In the genomic region with DNA sequence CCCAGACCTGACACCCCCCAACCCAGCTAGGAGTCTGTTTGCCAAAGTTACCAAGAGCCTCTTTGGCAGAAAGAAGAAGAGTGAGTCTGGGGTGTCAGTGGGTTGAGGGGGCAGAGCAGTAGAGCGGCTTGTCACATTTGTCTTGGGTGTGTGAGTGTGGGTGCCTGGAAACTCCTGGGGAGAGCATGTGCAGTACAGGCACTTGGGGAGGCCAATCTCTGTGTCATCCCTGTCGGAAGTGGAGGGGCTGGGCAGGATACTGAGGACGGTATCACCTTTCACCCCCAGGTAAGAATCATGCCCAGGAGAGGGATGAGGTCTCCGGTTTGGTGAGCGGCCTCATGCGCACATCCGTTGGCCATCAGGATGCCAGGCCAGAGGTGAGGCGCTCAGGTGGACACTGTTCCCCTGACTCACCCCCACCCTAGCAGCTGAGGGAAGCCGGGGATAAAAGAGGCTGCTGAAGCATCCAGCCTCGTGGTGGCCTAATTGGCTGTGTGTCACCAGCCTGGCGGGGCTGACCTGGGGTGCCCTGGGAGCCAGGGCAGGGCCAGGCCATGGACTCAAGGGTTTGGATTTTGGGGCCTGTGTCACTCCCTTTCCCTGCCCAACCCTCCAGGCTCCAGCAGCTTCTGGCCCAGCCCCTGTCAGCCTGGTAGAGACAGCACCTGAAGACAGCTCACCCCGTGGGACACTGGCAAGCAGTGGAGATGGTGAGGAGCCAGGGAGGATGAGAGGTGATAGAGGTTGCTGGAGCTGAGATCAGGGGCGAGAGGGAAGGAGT, we compare ENCODE assay signal across 1 cellular context.
TF ChIP-seq lines count a peak whose summit lies in the region.

No MANE protein-coding gene starts in this region.

TF ChIP-seq in K562, 482 proteins besides CTCF, POLR2A, EP300 and RAD21:
- peak; percentile 37 for TF ChIP-seq POLR2G (IDR thresholded peaks at IDR 0.05; ENCODE audit: low read depth, low read length)
- TF ChIP-seq THRAP3 (IDR thresholded peaks at IDR 0.05; ENCODE audit: borderline replicate concordance) = no peak
- TF ChIP-seq RCOR1 (IDR thresholded peaks at IDR 0.05; ENCODE audit: borderline replicate concordance in 1 of 2, low read depth in 2 of 2, low read length in 2 of 2) = no peak
- TF ChIP-seq SMARCA4 (IDR thresholded peaks at IDR 0.05) = no peak
- TF ChIP-seq ZC3H4 (CRISPR knock-in tag; IDR thresholded peaks at IDR 0.05; ENCODE audit: borderline replicate concordance) = 0 out of 2 replicates have a peak, but pooled peaks have one; percentile 45
- TF ChIP-seq EZH2 (IDR thresholded peaks at IDR 0.05; ENCODE audit: borderline replicate concordance, low read depth, low read length) = no peak
- TF ChIP-seq NONO (IDR thresholded peaks at IDR 0.05; ENCODE audit: low read depth in 2 of 2, low read length in 1 of 2) = no peak
- TF ChIP-seq PBX2 (CRISPR knock-in tag; IDR thresholded peaks at IDR 0.05; ENCODE audit: low read depth) = no peak
- TF ChIP-seq PBX2 (tag; conservative IDR thresholded peaks at IDR 0.05; ENCODE audit: low read depth) = no peak
- no peak for TF ChIP-seq CTBP1 (IDR thresholded peaks at IDR 0.05; ENCODE audit: borderline replicate concordance)
TF ChIP-seq in K562: peak in this region for 2.
